In genomic region chr6:7307533-7307932, GRCh38 we compare ENCODE assay signal across 18 cellular contexts. TPM values are rescaled to one million over a fixed set of nuclear protein-coding genes. Genes with fewer than 3 reads are reported as not detected.
DNase-seq lines count a peak whose midpoint lies in the region; ATAC-seq and TF ChIP-seq lines count a peak whose summit lies in the region.
"Had no signal": no experiment of that assay in that cellular context is flagged by ENCODE, and none has a peak within 500 bp of the region (broad histone marks: within the 10 kb centered on the region; RNA-seq: fewer than 3 reads in every experiment).

No MANE protein-coding gene starts in this region.

- H3K27me3 Mint-ChIP-seq in activated T-cell treated with anti-CD3 and anti-CD28 coated beads, Interleukin-2, amount 50 U/mL, for 24 hours, result no peaks in the 10 kb centered on the region
- no peaks in the 10 kb centered on the region for H3K27me3 Mint-ChIP-seq in CD4-positive, alpha-beta T cell
- H3K27me3 Mint-ChIP-seq in T-helper 17 cell, result no peaks in the 10 kb centered on the region
- no peaks in the 10 kb centered on the region for H3K27me3 Mint-ChIP-seq in activated T-helper 1 cell treated with anti-CD3 and anti-CD28 coated beads, Interleukin-12 subunit alpha, Interleukin-12 subunit beta, Interleukin-2, Interleukin-4 antibody, amounts not matched to agents 30 ng/mL and 10 ng/mL and 1 ng/mL, durations not matched to agents 14 hours and 24 hours and 36 hours (ENCODE audit: insufficient read depth)

- intact Hi-C loops in CD4-positive, alpha-beta T cell (cut with DNase I, micrococcal nuclease), result no loop called here
- intact Hi-C loops in esophagus muscularis mucosa (cut with DNase I) (no loop called here), posterior vena cava (cut with DNase I) (loop anchor here in 1 of 2 donors (10.0 kb wide), 1 partner anchor 87 kb away; no protein-coding TSS in a partner anchor)
- intact Hi-C loops in activated T-helper 1 cell treated with anti-CD3 and anti-CD28 coated beads, Interleukin-12 subunit alpha, Interleukin-12 subunit beta, Interleukin-2, Interleukin-4 antibody, amounts not matched to agents 30 ng/mL and 10 ng/mL and 1 ng/mL, durations not matched to agents 14 hours and 24 hours and 36 hours (cut with micrococcal nuclease), result no loop called here

- no peak for TF ChIP-seq CTCF in CD4-positive, alpha-beta T cell (IDR thresholded peaks at IDR 0.05)
- TF ChIP-seq CTCF in esophagus muscularis mucosa (IDR thresholded peaks at IDR 0.05), result no peak

- no peaks in the 10 kb centered on the region for H3K9me3 ChIP-seq in CD4-positive, alpha-beta T cell (ENCODE audit: control insufficient read depth, low read length)
- H3K9me3 ChIP-seq in T-helper 17 cell (ENCODE audit: control insufficient read depth, low read length, poor library complexity, severe bottlenecking), result no peaks in the 10 kb centered on the region
- no peaks in the 10 kb centered on the region for H3K9me3 ChIP-seq in esophagus muscularis mucosa
- H3K9me3 ChIP-seq: MG63 had no signal

- no peak for TF ChIP-seq EP300 in esophagus muscularis mucosa (IDR thresholded peaks at IDR 0.05)

- H3K27ac Mint-ChIP-seq in activated T-cell treated with anti-CD3 and anti-CD28 coated beads, Interleukin-2, amount 50 U/mL, for 24 hours, result peak overlapping the region; percentile 13
- peak overlapping the region; percentile 57 for H3K27ac Mint-ChIP-seq in CD4-positive, alpha-beta T cell
- H3K27ac Mint-ChIP-seq in T-helper 17 cell, result peak overlapping the region; percentile 80
- no peak overlapping the region for H3K27ac Mint-ChIP-seq in activated T-helper 1 cell treated with anti-CD3 and anti-CD28 coated beads, Interleukin-12 subunit alpha, Interleukin-12 subunit beta, Interleukin-2, Interleukin-4 antibody, amounts not matched to agents 30 ng/mL and 10 ng/mL and 1 ng/mL, durations not matched to agents 14 hours and 24 hours and 36 hours

- CTCF ChIA-PET in CD4-positive, alpha-beta T cell (lab: Charles Lee), result no interaction called here

- POLR2A ChIA-PET in CD4-positive, alpha-beta T cell (lab: Charles Lee), result no interaction called here

- no peaks in the 10 kb centered on the region for H3K27me3 ChIP-seq in CD4-positive, alpha-beta T cell (ENCODE audit: control insufficient read depth, insufficient read depth, low read length)
- H3K27me3 ChIP-seq in esophagus muscularis mucosa, result no peaks in the 10 kb centered on the region
- H3K27me3 ChIP-seq: BLaER1 treated with 17β-estradiol and CSF1 and Interleukin-3, amounts not matched to agents 10 nM and 100 nM; MG63 had no signal

- no peak for ATAC-seq in CD4-positive, alpha-beta T cell (ENCODE audit: poor library complexity)
- ATAC-seq in T-helper 17 cell, result no peak

- H3K9me3 Mint-ChIP-seq in activated T-cell treated with anti-CD3 and anti-CD28 coated beads, Interleukin-2, amount 50 U/mL, for 24 hours, result peaks cover 5% of the 10 kb centered on the region
- H3K9me3 Mint-ChIP-seq in CD4-positive, alpha-beta T cell, result no peaks in the 10 kb centered on the region
- H3K9me3 Mint-ChIP-seq in activated T-helper 1 cell treated with anti-CD3 and anti-CD28 coated beads, Interleukin-12 subunit alpha, Interleukin-12 subunit beta, Interleukin-2, Interleukin-4 antibody, amounts not matched to agents 30 ng/mL and 10 ng/mL and 1 ng/mL, durations not matched to agents 14 hours and 24 hours and 36 hours, result peaks cover 8% of the 10 kb centered on the region

- 94% methylated on average over 5 of the region's 5 CpGs for WGBS in esophagus muscularis mucosa

- no peak for DNase-seq in activated T-cell treated with anti-CD3 and anti-CD28 coated beads, Interleukin-2, amount 50 U/mL, for 24 hours
- DNase-seq in activated T-cell treated with anti-CD3 and anti-CD28 coated beads, Interleukin-2, amount 50 U/mL, for 1 hour, result no peak
- no peak for DNase-seq in CD4-positive, alpha-beta T cell
- DNase-seq in T-helper 17 cell, result no peak
- DNase-seq in esophagus muscularis mucosa (ENCODE audit: extremely low spot score), result peak; percentile 57
- no peak for DNase-seq in erythroblast (lab: John Stamatoyannopoulos, UW)
- DNase-seq in posterior vena cava (ENCODE audit: low spot score), result no peak
- DNase-seq in activated T-helper 1 cell treated with anti-CD3 and anti-CD28 coated beads, Interleukin-12 subunit alpha, Interleukin-12 subunit beta, Interleukin-2, Interleukin-4 antibody, amounts not matched to agents 30 ng/mL and 10 ng/mL and 1 ng/mL, durations not matched to agents 14 hours and 24 hours and 36 hours (ENCODE audit: low spot score), result no peak
- DNase-seq: COR-L47, MG63, NCI-H1092 treated with DMSO at 0.1 percent for 48 hours, NCI-H1694, NCI-H226, NCI-H526 treated with DMSO at 0.1 percent for 48 hours, RPMI8226, SIG-M5 had no signal

- H3K4me1 Mint-ChIP-seq in activated T-cell treated with anti-CD3 and anti-CD28 coated beads, Interleukin-2, amount 50 U/mL, for 24 hours (ENCODE audit: low read depth), result peaks cover 57% of the 10 kb centered on the region
- H3K4me1 Mint-ChIP-seq in CD4-positive, alpha-beta T cell (ENCODE audit: low read depth), result peaks cover 60% of the 10 kb centered on the region
- peaks cover 41% of the 10 kb centered on the region for H3K4me1 Mint-ChIP-seq in T-helper 17 cell
- peaks cover 49% of the 10 kb centered on the region for H3K4me1 Mint-ChIP-seq in activated T-helper 1 cell treated with anti-CD3 and anti-CD28 coated beads, Interleukin-12 subunit alpha, Interleukin-12 subunit beta, Interleukin-2, Interleukin-4 antibody, amounts not matched to agents 30 ng/mL and 10 ng/mL and 1 ng/mL, durations not matched to agents 14 hours and 24 hours and 36 hours (ENCODE audit: low read depth)

- peaks cover 19 to 37% (median 33%) of the 10 kb centered on the region in 4 donors for H3K4me1 ChIP-seq in esophagus muscularis mucosa

- H3K4me3 ChIP-seq in esophagus muscularis mucosa, result no peak overlapping the region
- H3K4me3 ChIP-seq: BLaER1 treated with 17β-estradiol and CSF1 and Interleukin-3, amounts not matched to agents 10 nM and 100 nM; MG63 had no signal

- no peak overlapping the region for H3K4me3 Mint-ChIP-seq in activated T-cell treated with anti-CD3 and anti-CD28 coated beads, Interleukin-2, amount 50 U/mL, for 24 hours
- peak overlapping the region; percentile 5 for H3K4me3 Mint-ChIP-seq in CD4-positive, alpha-beta T cell
- H3K4me3 Mint-ChIP-seq in T-helper 17 cell, result no peak overlapping the region
- H3K4me3 Mint-ChIP-seq in activated T-helper 1 cell treated with anti-CD3 and anti-CD28 coated beads, Interleukin-12 subunit alpha, Interleukin-12 subunit beta, Interleukin-2, Interleukin-4 antibody, amounts not matched to agents 30 ng/mL and 10 ng/mL and 1 ng/mL, durations not matched to agents 14 hours and 24 hours and 36 hours, result no peak overlapping the region

- H3K27ac ChIP-seq in CD4-positive, alpha-beta T cell (ENCODE audit: low read depth, low read length), result no peak overlapping the region
- H3K27ac ChIP-seq in esophagus muscularis mucosa (replicated peaks in 1 of 4), result no peak overlapping the region
- H3K27ac ChIP-seq: BLaER1 treated with 17β-estradiol and CSF1 and Interleukin-3, amounts not matched to agents 10 nM and 100 nM; KMS-11 had no signal

- TF ChIP-seq POLR2A in esophagus muscularis mucosa (IDR thresholded peaks at IDR 0.05; ENCODE audit: low read depth) (no peak), erythroblast (IDR thresholded peaks at IDR 0.05; ENCODE audit: low read length) (no peak)

- peaks cover 14 to 72% (median 60%) of the 10 kb centered on the region in 4 donors for H3K36me3 ChIP-seq in esophagus muscularis mucosa

- H3K36me3 Mint-ChIP-seq in activated T-cell treated with anti-CD3 and anti-CD28 coated beads, Interleukin-2, amount 50 U/mL, for 24 hours (ENCODE audit: low read depth), result peaks cover 92% of the 10 kb centered on the region
- peaks cover 76% of the 10 kb centered on the region for H3K36me3 Mint-ChIP-seq in CD4-positive, alpha-beta T cell (ENCODE audit: low read depth)
- H3K36me3 Mint-ChIP-seq in T-helper 17 cell (ENCODE audit: low read depth), result peaks cover 12% of the 10 kb centered on the region
- H3K36me3 Mint-ChIP-seq in activated T-helper 1 cell treated with anti-CD3 and anti-CD28 coated beads, Interleukin-12 subunit alpha, Interleukin-12 subunit beta, Interleukin-2, Interleukin-4 antibody, amounts not matched to agents 30 ng/mL and 10 ng/mL and 1 ng/mL, durations not matched to agents 14 hours and 24 hours and 36 hours (ENCODE audit: low read depth), result peaks cover 61% of the 10 kb centered on the region

RNA-seq across cellular contexts. Expression of gene SSR1, which starts 5.5 kb away (rescaled TPM):
- total RNA-seq in CD4-positive, alpha-beta T cell, result 10 to 100 TPM; 49.6 to 55.1 TPM
- total RNA-seq in T-helper 17 cell, result 10 to 100 TPM; 80.4 to 96.1 TPM
- total RNA-seq in esophagus muscularis mucosa, result 10 to 100 TPM; 29.5 to 41.3 (median 34.2) TPM
- total RNA-seq in posterior vena cava, result 100 to 1,000 TPM; 124 to 133 TPM
- 160 and 168 TPM in 2 replicates for total RNA-seq in activated T-helper 1 cell treated with anti-CD3 and anti-CD28 coated beads, Interleukin-12 subunit alpha, Interleukin-12 subunit beta, Interleukin-2, Interleukin-4 antibody, amounts not matched to agents 30 ng/mL and 10 ng/mL and 1 ng/mL, durations not matched to agents 14 hours and 24 hours and 36 hours
